Comparison of ENCODE assay signal across 11 cellular contexts in the genomic region with DNA sequence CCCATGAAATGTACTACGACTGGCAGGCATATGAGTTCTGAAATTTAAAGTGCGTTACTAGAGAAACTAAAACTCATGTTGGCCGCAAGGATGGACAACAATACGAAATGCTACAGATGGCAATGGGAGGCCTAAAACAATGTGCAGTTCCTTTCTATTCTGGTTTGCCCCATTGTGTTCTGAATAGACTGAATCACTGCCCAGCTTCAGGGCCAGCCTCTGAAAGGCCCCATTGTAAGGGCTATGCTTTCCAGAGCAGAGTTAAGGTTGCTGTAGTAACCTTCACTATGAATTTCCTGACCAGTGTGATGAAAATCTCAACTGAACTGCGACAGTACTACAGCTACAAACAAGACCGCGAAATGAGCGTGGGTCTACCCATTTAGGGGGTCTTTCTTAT.
DNase-seq lines count a peak whose midpoint lies in the region; ATAC-seq and TF ChIP-seq lines count a peak whose summit lies in the region.
"Had no signal": no experiment of that assay in that cellular context is flagged by ENCODE, and none has a peak within 500 bp of the region (broad histone marks: within the 10 kb centered on the region; RNA-seq: fewer than 3 reads in every experiment).

No MANE protein-coding gene starts in this region.

- intact Hi-C loops in body of pancreas (cut with DNase I) (no loop called here), sciatic nerve (cut with DNase I) (no loop called here), testis (cut with DNase I; ENCODE audit: low total_unique reads) (no loop called here)

- ATAC-seq in body of pancreas = peak; percentile 84
- ATAC-seq in sciatic nerve = peak; percentile 68
- no peak for ATAC-seq in GM18511 (IDR thresholded peaks at IDR 0.05; ENCODE audit: unreplicated experiment)
- no peak for ATAC-seq in GM18517 (IDR thresholded peaks at IDR 0.05; ENCODE audit: unreplicated experiment)
- ATAC-seq in GM21423 (IDR thresholded peaks at IDR 0.05; ENCODE audit: unreplicated experiment) = no peak
- ATAC-seq: K562 had no signal

- DNase-seq in body of pancreas = peak in 3 of 4 donors; percentile 34 to 46 (median 40)
- DNase-seq in inferior parietal cortex (ENCODE audit: extremely low spot score) = peak; percentile 79
- no peak for DNase-seq in sciatic nerve (ENCODE audit: low spot score)
- no peak for DNase-seq in testis
- DNase-seq: naive B cell, T1000 had no signal

- H3K27ac ChIP-seq in HUES48 (ENCODE audit: low read depth, low read length) (peak overlapping the region; percentile 67), body of pancreas (peak overlapping the region in 3 of 4 donors; percentile 45 to 73 (median 58)), testis (no peak overlapping the region)

- H3K9me3 ChIP-seq in HUES48 (ENCODE audit: control insufficient read depth, insufficient read depth, low read length) (no peaks in the 10 kb centered on the region), body of pancreas (no peaks in the 10 kb centered on the region), testis (no peaks in the 10 kb centered on the region)

- H3K4me3 ChIP-seq in HUES48 (ENCODE audit: low read depth, low read length) = no peak overlapping the region
- no peak overlapping the region for H3K4me3 ChIP-seq in body of pancreas
- H3K4me3 ChIP-seq in testis = no peak overlapping the region
- H3K4me3 ChIP-seq: K562 had no signal

- TF ChIP-seq CTCF in body of pancreas (IDR thresholded peaks at IDR 0.05) = no peak
- TF ChIP-seq CTCF in testis (IDR thresholded peaks at IDR 0.05) = no peak

- TF ChIP-seq POLR2A in body of pancreas (IDR thresholded peaks at IDR 0.05) (no peak), testis (IDR thresholded peaks at IDR 0.05) (no peak)

- WGBS in body of pancreas, 2 donors = 71 to 73% methylated on average over 8 of the region's 8 CpGs
- 73 to 86% methylated on average over 8 of the region's 8 CpGs for WGBS in testis, 2 donors

- H3K27me3 ChIP-seq in HUES48 (ENCODE audit: control insufficient read depth, insufficient read depth, low read length) (no peaks in the 10 kb centered on the region), body of pancreas (no peaks in the 10 kb centered on the region), testis (no peaks in the 10 kb centered on the region)

- H3K36me3 ChIP-seq in HUES48 (ENCODE audit: control insufficient read depth, insufficient read depth, low read length) (no peaks in the 10 kb centered on the region), body of pancreas (replicated peaks in 1 of 2; ENCODE audit: insufficient read depth in 1 of 2, low read depth in 2 of 2) (no peaks in the 10 kb centered on the region), testis (ENCODE audit: low read depth, missing control alignments) (no peaks in the 10 kb centered on the region)

- no peak overlapping the region for H3K9ac ChIP-seq in HUES48 (ENCODE audit: low read depth, low read length)

- H3K4me1 ChIP-seq in HUES48 (ENCODE audit: control insufficient read depth, insufficient read depth, low read length) (peaks cover 46% of the 10 kb centered on the region), body of pancreas (peaks cover 16% of the 10 kb centered on the region), testis (no peaks in the 10 kb centered on the region)

Comparison
In these comparisons a context has a peak if more than half of its experiments do, and no peak if none do; other contexts are left out.
1. H3K27ac ChIP-seq: peak in HUES48 (single experiment) and body of pancreas (3 of 4); none in testis (0 of 2).
2. ATAC-seq: peak in body of pancreas (single experiment) and sciatic nerve (single experiment); none in GM18511 (single experiment), GM18517 (single experiment) and GM21423 (single experiment).
3. DNase-seq: peak in body of pancreas (3 of 4) and inferior parietal cortex (single experiment); none in sciatic nerve (single experiment) and testis (single experiment).